In genomic region chr6:20217900-20218299, GRCh38 we compare ENCODE assay signal across 17 cellular contexts. TPM values are rescaled to one million over a fixed set of nuclear protein-coding genes. Genes with fewer than 3 reads are reported as not detected.
DNase-seq lines count a peak whose midpoint lies in the region; ATAC-seq and TF ChIP-seq lines count a peak whose summit lies in the region.
"Had no signal": no experiment of that assay in that cellular context is flagged by ENCODE, and none has a peak within 500 bp of the region (broad histone marks: within the 10 kb centered on the region; RNA-seq: fewer than 3 reads in every experiment).

No MANE protein-coding gene starts in this region.

- no peak overlapping the region for H3K4me3 ChIP-seq in esophagus squamous epithelium
- no peak overlapping the region for H3K4me3 ChIP-seq in stomach
- H3K4me3 ChIP-seq: spleen had no signal

- H3K27ac ChIP-seq in esophagus squamous epithelium, result peak overlapping the region; percentile 53 to 85 (median 65)
- peak overlapping the region in 4 of 5 donors; percentile 31 to 44 (median 34) for H3K27ac ChIP-seq in stomach
- H3K27ac ChIP-seq: gastrocnemius medialis had no signal

- no peaks in the 10 kb centered on the region for H3K9me3 Mint-ChIP-seq in activated T-cell treated with anti-CD3 and anti-CD28 coated beads, Interleukin-2, amount 50 U/mL, for 4 hours
- H3K9me3 Mint-ChIP-seq: activated B cell treated with CpG ODN at 0.5 μM for 24 hours; activated naive CD4-positive, alpha-beta T cell treated with anti-CD3 and anti-CD28 coated beads, Interleukin-2, amount 50 U/mL, for 24 hours; CD4-positive, CD25-positive, alpha-beta regulatory T cell had no signal

- H3K36me3 ChIP-seq in esophagus squamous epithelium (no peaks in the 10 kb centered on the region), stomach (no peaks in the 10 kb centered on the region)
- H3K36me3 ChIP-seq: gastrocnemius medialis, spleen had no signal

- H3K9me3 ChIP-seq in esophagus squamous epithelium (no peaks in the 10 kb centered on the region), stomach (no peaks in the 10 kb centered on the region)
- H3K9me3 ChIP-seq: gastrocnemius medialis, spleen had no signal

- peaks cover 0 to 37% (median 19%) of the 10 kb centered on the region in 3 donors for H3K4me1 ChIP-seq in esophagus squamous epithelium
- peaks cover 20 to 27% (median 24%) of the 10 kb centered on the region in 4 donors for H3K4me1 ChIP-seq in stomach

- no peaks in the 10 kb centered on the region for H3K27me3 Mint-ChIP-seq in activated T-cell treated with anti-CD3 and anti-CD28 coated beads, Interleukin-2, amount 50 U/mL, for 4 hours (ENCODE audit: low read depth)
- H3K27me3 Mint-ChIP-seq: activated naive CD4-positive, alpha-beta T cell treated with anti-CD3 and anti-CD28 coated beads, Interleukin-2, amount 50 U/mL, for 24 hours; CD4-positive, CD25-positive, alpha-beta regulatory T cell had no signal

- WGBS in esophagus squamous epithelium, 2 donors, result 42 to 55% methylated on average over 2 of the region's 2 CpGs
- 55 to 84% (median 70%) methylated on average over 2 of the region's 2 CpGs for WGBS in stomach, 5 donors

- TF ChIP-seq POLR2A in esophagus squamous epithelium (IDR thresholded peaks at IDR 0.05), result no peak
- no peak for TF ChIP-seq POLR2A in stomach (IDR thresholded peaks at IDR 0.05)

- H3K27me3 ChIP-seq in esophagus squamous epithelium (no peaks in the 10 kb centered on the region), stomach (no peaks in the 10 kb centered on the region)
- H3K27me3 ChIP-seq: gastrocnemius medialis, spleen had no signal

- peak; percentile 28 for ATAC-seq in left lobe of liver
- ATAC-seq in HG03196 (IDR thresholded peaks at IDR 0.05; ENCODE audit: unreplicated experiment), result no peak
- ATAC-seq in activated T-cell treated with anti-CD3 and anti-CD28 coated beads, Interleukin-2, amount 50 U/mL, for 4 hours, result no peak
- no peak for ATAC-seq in GM19328 (IDR thresholded peaks at IDR 0.05; ENCODE audit: unreplicated experiment)
- ATAC-seq: gastrocnemius medialis had no signal

- H3K36me3 Mint-ChIP-seq in activated T-cell treated with anti-CD3 and anti-CD28 coated beads, Interleukin-2, amount 50 U/mL, for 4 hours (ENCODE audit: insufficient read depth), result no peaks in the 10 kb centered on the region
- H3K36me3 Mint-ChIP-seq: activated naive CD4-positive, alpha-beta T cell treated with anti-CD3 and anti-CD28 coated beads, Interleukin-2, amount 50 U/mL, for 24 hours had no signal

- H3K4me3 Mint-ChIP-seq in activated T-cell treated with anti-CD3 and anti-CD28 coated beads, Interleukin-2, amount 50 U/mL, for 4 hours, result no peak overlapping the region
- H3K4me3 Mint-ChIP-seq: activated B cell treated with CpG ODN at 0.5 μM for 24 hours; activated naive CD4-positive, alpha-beta T cell treated with anti-CD3 and anti-CD28 coated beads, Interleukin-2, amount 50 U/mL, for 24 hours had no signal

- TF ChIP-seq EP300 in stomach (IDR thresholded peaks at IDR 0.05), result no peak

- intact Hi-C loops in esophagus squamous epithelium (cut with DNase I), result no loop called here
- intact Hi-C loops in stomach (cut with DNase I; ENCODE audit: low total_unique reads), result no loop called here

- DNase-seq in NCI-H69 (lab: John Stamatoyannopoulos, UW) (peak; percentile 66), esophagus squamous epithelium (lab: John Stamatoyannopoulos, UW) (no peak), left lobe of liver (ENCODE audit: low spot score) (no peak), stomach (no peak)
- DNase-seq in activated T-cell treated with anti-CD3 and anti-CD28 coated beads, Interleukin-2, amount 50 U/mL, for 4 hours, result no peak
- no peak for DNase-seq in activated CD4-positive, CD25-positive, alpha-beta regulatory T cell treated with anti-CD3 and anti-CD28 coated beads, Interleukin-2, amount 50 U/mL, for 72 hours
- DNase-seq: activated B cell treated with CpG ODN at 0.5 μM for 24 hours; activated T-cell treated with anti-CD3 and anti-CD28 coated beads, Interleukin-2, amount 50 U/mL, for 48 hours; CD4-positive, CD25-positive, alpha-beta regulatory T cell; gastrocnemius medialis; NCI-H1694; NCI-H2227 treated with DMSO at 0.1 percent for 48 hours; posterior cingulate gyrus; spleen had no signal

- no peak for TF ChIP-seq CTCF in esophagus squamous epithelium (IDR thresholded peaks at IDR 0.05)
- TF ChIP-seq CTCF in stomach (IDR thresholded peaks at IDR 0.05), result no peak

- H3K4me1 Mint-ChIP-seq in activated T-cell treated with anti-CD3 and anti-CD28 coated beads, Interleukin-2, amount 50 U/mL, for 4 hours (ENCODE audit: low read depth), result peaks cover 8% of the 10 kb centered on the region

RNA-seq across cellular contexts. Expression of gene MBOAT1, which starts 5.6 kb away (rescaled TPM):
- total RNA-seq in esophagus squamous epithelium, result 10 to 100 TPM in 3 of 4 donors, 1 to 10 TPM in 1; 5.2 to 12.8 (median 12.0) TPM
- total RNA-seq in left lobe of liver, result 4.6 TPM
- total RNA-seq in stomach, result 10 to 100 TPM; 11.1 to 47.2 (median 19.2) TPM
- 1 to 10 TPM; 2.4 to 5.5 (median 2.9) TPM for polyA plus RNA-seq in stomach
- 1 to 10 TPM; 2.2 to 5.1 (median 4.4) TPM for total RNA-seq in activated T-cell treated with anti-CD3 and anti-CD28 coated beads, Interleukin-2, amount 50 U/mL, for 4 hours
